ENCODE assay signal across 12 cellular contexts in genomic region chr16:51657844-51658243, GRCh38.
"Had no signal": no experiment of that assay in that cellular context is flagged by ENCODE, and none has a peak within 500 bp of the region (broad histone marks: within the 10 kb centered on the region; RNA-seq: fewer than 3 reads in every experiment).

No MANE protein-coding gene starts in this region.

- H3K27ac ChIP-seq: epithelial cell of prostate, tibial artery, uterus had no signal

- H3K4me1 ChIP-seq: tibial artery, uterus had no signal

- H3K9me3 ChIP-seq: tibial artery, uterus had no signal

- DNase-seq: activated CD4-positive, alpha-beta T cell treated with anti-CD3 and anti-CD28 coated beads, Interleukin-2, amount 50 U/mL, for 1 hour; activated CD8-positive, alpha-beta memory T cell treated with anti-CD3 and anti-CD28 coated beads for 24 hours; activated naive CD8-positive, alpha-beta T cell treated with anti-CD3 and anti-CD28 coated beads, Interleukin-2, amount 10 ng/mL, durations not matched to agents 7 days and 5 days; dermis blood vessel endothelial cell; foreskin melanocyte; immature natural killer cell; stimulated activated CD4-positive, alpha-beta T cell treated with anti-CD3 and anti-CD28 coated beads, Interleukin-12 subunit alpha, Interleukin-12 subunit beta, amount 100 ng/mL, for 4 hours; stimulated activated CD4-positive, alpha-beta T cell treated with anti-CD3 and anti-CD28 coated beads, Interleukin-2, amount 100 ng/mL, for 24 hours; tibial artery; uterus had no signal

- ATAC-seq: activated CD4-positive, CD25-positive, alpha-beta regulatory T cell treated with anti-CD3 and anti-CD28 coated beads, Interleukin-2, amount 50 U/mL, for 24 hours had no signal

- H3K4me3 ChIP-seq: tibial artery, uterus had no signal

- H3K27me3 ChIP-seq: tibial artery, uterus had no signal

- H3K36me3 ChIP-seq: tibial artery, uterus had no signal
